ENCODE assay signal across 7 cellular contexts in the genomic region with DNA sequence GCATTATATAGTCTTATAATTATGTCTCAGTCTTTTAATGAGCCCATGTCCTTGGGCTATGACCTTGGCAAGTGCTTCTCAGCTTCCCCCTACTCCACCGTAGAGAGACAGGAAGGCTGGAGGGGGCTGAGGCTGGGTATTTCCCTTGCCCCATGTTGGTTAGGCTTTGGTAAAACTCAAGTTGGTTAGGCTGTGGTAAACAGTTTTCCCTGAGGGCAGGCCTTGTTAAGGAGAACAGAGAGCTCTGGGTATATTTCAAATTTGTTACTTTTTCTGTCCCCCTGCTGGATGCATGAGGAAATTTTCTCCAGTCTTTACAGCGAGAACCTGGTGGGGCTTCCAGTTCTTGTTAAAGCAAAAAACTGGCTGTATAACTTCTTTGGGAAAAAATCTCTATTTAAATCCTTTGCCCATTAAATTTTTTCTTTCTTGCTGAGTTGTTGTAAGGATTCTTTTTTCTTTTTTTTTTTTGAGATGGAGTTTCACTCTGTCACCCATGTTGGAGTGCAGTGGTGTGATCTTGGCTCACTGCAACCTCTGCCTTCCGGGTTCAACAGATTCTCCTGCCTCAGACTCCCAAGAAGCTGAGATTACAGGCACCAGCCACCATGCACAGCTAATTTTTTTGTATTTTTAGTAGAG.
DNase-seq lines count a peak whose midpoint lies in the region; ATAC-seq and TF ChIP-seq lines count a peak whose summit lies in the region.

No MANE protein-coding gene starts in this region.

- peak; percentile 76 for ATAC-seq in GM21786 (IDR thresholded peaks at IDR 0.05; ENCODE audit: unreplicated experiment)

- DNase-seq in GM03348 (ENCODE audit: low spot score) (peak; percentile 27), brain pericyte (ENCODE audit: low read depth, low spot score) (peak; percentile 16), medulla oblongata (ENCODE audit: extremely low spot score) (peak; percentile 31), NCI-H2171 (lab: John Stamatoyannopoulos, UW) (no peak), GM20000 (ENCODE audit: low spot score) (no peak)

- H3K4me3 ChIP-seq in OCI-LY3 (ENCODE audit: low read length): no peak overlapping the region

- H3K36me3 ChIP-seq in OCI-LY3 (replicated peaks; ENCODE audit: low read depth, low read length): no peaks in the 10 kb centered on the region

- H2AFZ ChIP-seq in OCI-LY3 (ENCODE audit: low read depth, low read length): peak overlapping the region; percentile 75; the same call in 1 of the 2 replicates

- TF ChIP-seq CTCF in OCI-LY3 (IDR thresholded peaks at IDR 0.05; ENCODE audit: low read depth, low read length): peak; percentile 47
- no peak for TF ChIP-seq CTCF in GM20000 (IDR thresholded peaks at IDR 0.05; ENCODE audit: extremely low read depth, missing control alignments)

- no peaks in the 10 kb centered on the region for H3K79me2 ChIP-seq in OCI-LY3 (ENCODE audit: low read length)

- H4K20me1 ChIP-seq in OCI-LY3 (ENCODE audit: insufficient read depth, low read length): no peaks in the 10 kb centered on the region

- peak overlapping the region; percentile 0; the same call in 1 of the 2 replicates for H3K4me2 ChIP-seq in OCI-LY3 (ENCODE audit: low read length)

- peaks cover 7% of the 10 kb centered on the region for H3K4me1 ChIP-seq in OCI-LY3 (ENCODE audit: low read length)

- H3K27ac ChIP-seq in OCI-LY3 (ENCODE audit: low read length): no peak overlapping the region

- no peaks in the 10 kb centered on the region for H3K27me3 ChIP-seq in OCI-LY3 (ENCODE audit: low read depth, low read length)

- no peak overlapping the region for H3K9ac ChIP-seq in OCI-LY3 (ENCODE audit: low read length)

- no peaks in the 10 kb centered on the region for H3K9me3 ChIP-seq in OCI-LY3 (ENCODE audit: insufficient read depth, low read length)

Comparison
In these comparisons a context has a peak if more than half of its experiments do, and no peak if none do; other contexts are left out.
1. DNase-seq: peak in GM03348 (single experiment), brain pericyte (single experiment) and medulla oblongata (single experiment); none in NCI-H2171 (single experiment) and GM20000 (single experiment).